In genomic region chr17:82754297-82755208, GRCh38 we compare ENCODE assay signal across 10 cellular contexts. TPM values are rescaled to one million over a fixed set of nuclear protein-coding genes. Genes with fewer than 3 reads are reported as not detected.
DNase-seq lines count a peak whose midpoint lies in the region; ATAC-seq and TF ChIP-seq lines count a peak whose summit lies in the region.
"Had no signal": no experiment of that assay in that cellular context is flagged by ENCODE, and none has a peak within 500 bp of the region (broad histone marks: within the 10 kb centered on the region; RNA-seq: fewer than 3 reads in every experiment).

No MANE protein-coding gene starts in this region.

- H3K4me3 ChIP-seq in colonic mucosa, result peak overlapping the region; percentile 6
- no peak overlapping the region for H3K4me3 ChIP-seq in naive thymus-derived CD4-positive, alpha-beta T cell (ENCODE audit: low read length)
- H3K4me3 ChIP-seq: sigmoid colon, thoracic aorta had no signal

- H3K4ac ChIP-seq in H9 (ENCODE audit: low read depth, low read length), result no peak overlapping the region; the same call in 1 of the 2 replicates

- no peak overlapping the region for H3T11ph ChIP-seq in H9 (ENCODE audit: low read length)

- DNase-seq in H9 (peak; percentile 90), NCI-H2196 treated with DMSO at 0.1 percent for 48 hours (lab: John Stamatoyannopoulos, UW; ENCODE audit: unreplicated experiment) (peak; percentile 92), colonic mucosa (peak; percentile 58), substantia nigra (lab: John Stamatoyannopoulos, UW) (no peak), middle frontal gyrus (ENCODE audit: extremely low spot score, low spot score) (no peak)
- DNase-seq in naive thymus-derived CD4-positive, alpha-beta T cell, result no peak
- DNase-seq: sigmoid colon had no signal

- H3K4me1 ChIP-seq in H9 (ENCODE audit: insufficient read depth, low read length) (peaks cover 11% of the 10 kb centered on the region; the same call in 1 of the 2 replicates), colonic mucosa (peaks cover 4% of the 10 kb centered on the region)
- peaks cover 7 to 8% of the 10 kb centered on the region in 2 donors for H3K4me1 ChIP-seq in naive thymus-derived CD4-positive, alpha-beta T cell (ENCODE audit: control insufficient read depth in 2 of 2, insufficient read depth in 2 of 2, low read length in 2 of 2)

- H2BK20ac ChIP-seq in H9 (ENCODE audit: low read depth, low read length, poor library complexity, severe bottlenecking), result no peak overlapping the region

- H3K27me3 ChIP-seq in H9 (ENCODE audit: insufficient read depth, low read length) (peaks cover 4% of the 10 kb centered on the region; the same call in 1 of the 2 replicates), colonic mucosa (no peaks in the 10 kb centered on the region)
- H3K27me3 ChIP-seq in naive thymus-derived CD4-positive, alpha-beta T cell (ENCODE audit: control insufficient read depth in 2 of 2, insufficient read depth in 2 of 2, low read length in 2 of 2), result no peaks in the 10 kb centered on the region
- H3K27me3 ChIP-seq: sigmoid colon had no signal

- no peak overlapping the region for H2AK5ac ChIP-seq in H9 (ENCODE audit: insufficient read length, low read length)

- TF ChIP-seq CTCF in H9 (conservative IDR thresholded peaks at IDR 0.05) (no peak), colonic mucosa (IDR thresholded peaks at IDR 0.05) (no peak)

- H3K79me1 ChIP-seq in H9 (ENCODE audit: insufficient read depth, low read depth, low read length, poor library complexity, severe bottlenecking), result peaks cover 9% of the 10 kb centered on the region

- no peak overlapping the region for H3K56ac ChIP-seq in H9 (ENCODE audit: insufficient read length, low read depth, low read length)

- H4K8ac ChIP-seq in H9 (replicated peaks; ENCODE audit: insufficient read length, low read depth, low read length), result no peak overlapping the region

- peak overlapping the region; percentile 86 to 95 for H3K4me3 Mint-ChIP-seq in H9
- peak overlapping the region; percentile 19 to 87 (median 53) for H3K4me3 Mint-ChIP-seq in naive thymus-derived CD4-positive, alpha-beta T cell

- no CpG with 5 or more reads among the region's 19 CpGs for WGBS in H9 (ENCODE audit: extremely low coverage, insufficient read length, low lambda C conversion rate)

- ATAC-seq in naive thymus-derived CD4-positive, alpha-beta T cell, result no peak
- ATAC-seq in HG03108 (IDR thresholded peaks at IDR 0.05; ENCODE audit: unreplicated experiment) (no peak), HG03565 (IDR thresholded peaks at IDR 0.05; ENCODE audit: unreplicated experiment) (no peak)

- no peaks in the 10 kb centered on the region for H3K36me3 ChIP-seq in colonic mucosa
- H3K36me3 ChIP-seq in naive thymus-derived CD4-positive, alpha-beta T cell (ENCODE audit: control insufficient read depth in 2 of 3, insufficient read depth in 3 of 3, low read length in 3 of 3), result peaks cover 0 to 7% (median 0%) of the 10 kb centered on the region in 3 experiments
- H3K36me3 ChIP-seq: sigmoid colon had no signal

- H2BK15ac ChIP-seq in H9 (ENCODE audit: low read depth, low read length), result no peak overlapping the region

- peaks cover 7% of the 10 kb centered on the region; the same call in 1 of the 2 replicates for H3K79me2 ChIP-seq in H9 (ENCODE audit: insufficient read depth, low read length)

- H3K4me1 Mint-ChIP-seq in H9, result peaks cover 43 to 53% of the 10 kb centered on the region in 2 experiments
- peaks cover 18 to 34% (median 26%) of the 10 kb centered on the region in 7 donors for H3K4me1 Mint-ChIP-seq in naive thymus-derived CD4-positive, alpha-beta T cell

- H3K36me3 Mint-ChIP-seq in H9 (ENCODE audit: insufficient read depth in 1 of 3, low read depth in 3 of 3), result peaks cover 5 to 20% (median 13%) of the 10 kb centered on the region in 3 experiments; a peak in 6 of 7 replicates
- H3K36me3 Mint-ChIP-seq in naive thymus-derived CD4-positive, alpha-beta T cell, result peaks cover 0 to 8% (median 4%) of the 10 kb centered on the region in 5 donors

- H3K9me3 ChIP-seq in H9 (ENCODE audit: control insufficient read depth, low read depth, low read length) (no peaks in the 10 kb centered on the region), colonic mucosa (no peaks in the 10 kb centered on the region)
- H3K9me3 ChIP-seq in naive thymus-derived CD4-positive, alpha-beta T cell (ENCODE audit: control insufficient read depth in 2 of 3, low read length in 3 of 3), result no peaks in the 10 kb centered on the region
- H3K9me3 ChIP-seq: sigmoid colon, thoracic aorta had no signal

- intact Hi-C loops in colonic mucosa (cut with DNase I), result no loop called here
- intact Hi-C loops in naive thymus-derived CD4-positive, alpha-beta T cell (cut with micrococcal nuclease), result loop anchor here in 1 of 2 donors (5.0 kb wide), 1 partner anchor 297 kb away; the partner anchor contains the start of gene NARF

- no peak overlapping the region for H2BK5ac ChIP-seq in H9 (ENCODE audit: insufficient read length, low read length)

- H3K27ac Mint-ChIP-seq in H9, result peak overlapping the region; percentile 77 to 98 (median 96)
- H3K27ac Mint-ChIP-seq in naive thymus-derived CD4-positive, alpha-beta T cell, result peak overlapping the region in 5 of 9 donors; percentile 24 to 55 (median 43)

- H4K5ac ChIP-seq in H9 (ENCODE audit: insufficient read length, low read depth, low read length), result no peak overlapping the region

- peaks cover 14% of the 10 kb centered on the region for H3K23me2 ChIP-seq in H9 (ENCODE audit: insufficient read length, low read depth, low read length, poor library complexity, severe bottlenecking)

- H4K91ac ChIP-seq in H9 (ENCODE audit: insufficient read length, low read depth, low read length), result no peak overlapping the region

- no peak overlapping the region for H2BK12ac ChIP-seq in H9 (ENCODE audit: insufficient read length, low read depth, low read length)

- peak overlapping the region; percentile 37 for H3K4me2 ChIP-seq in H9 (ENCODE audit: insufficient read depth, insufficient read length, low read length)

- H3K9me3 Mint-ChIP-seq in H9, result no peaks in the 10 kb centered on the region; a peak in 1 of 5 replicates
- H3K9me3 Mint-ChIP-seq in naive thymus-derived CD4-positive, alpha-beta T cell, result no peaks in the 10 kb centered on the region

- CTCF ChIA-PET in naive thymus-derived CD4-positive, alpha-beta T cell (lab: Charles Lee), result no interaction called here

- no peak overlapping the region for H2BK120ac ChIP-seq in H9 (ENCODE audit: low read depth, low read length, poor library complexity, severe bottlenecking)

- H3K27me3 Mint-ChIP-seq in H9 (ENCODE audit: low read depth), result peaks cover 10% of the 10 kb centered on the region
- H3K27me3 Mint-ChIP-seq in naive thymus-derived CD4-positive, alpha-beta T cell, result no peaks in the 10 kb centered on the region

- POLR2A ChIA-PET in naive thymus-derived CD4-positive, alpha-beta T cell (lab: Charles Lee), result interaction anchor here (1.1 kb wide), 1 partner anchor 10 kb away, joined by 4 read pairs; no protein-coding TSS in a partner anchor

- H4K20me1 ChIP-seq in H9 (ENCODE audit: control insufficient read depth, insufficient read depth, insufficient read length), result no peaks in the 10 kb centered on the region

- no peak overlapping the region for H3K14ac ChIP-seq in H9 (ENCODE audit: insufficient read depth, low read length)

- H3K27ac ChIP-seq in H9 (ENCODE audit: insufficient read length, low read depth, low read length) (peak overlapping the region; percentile 72), colonic mucosa (peak overlapping the region; percentile 47), substantia nigra (ENCODE audit: low read depth, low read length, poor library complexity, severe bottlenecking) (no peak overlapping the region)
- no peak overlapping the region for H3K27ac ChIP-seq in naive thymus-derived CD4-positive, alpha-beta T cell (ENCODE audit: low read depth, low read length)
- H3K27ac ChIP-seq: sigmoid colon, thoracic aorta had no signal

- H3K18ac ChIP-seq in H9 (ENCODE audit: insufficient read length, low read depth, low read length), result peak overlapping the region; percentile 36

- peak overlapping the region; percentile 8 for H3K9ac ChIP-seq in H9 (ENCODE audit: extremely low read depth, insufficient read length, low read length)
- peak overlapping the region in 1 of 2 donors; percentile 48 for H3K9ac ChIP-seq in colonic mucosa (ENCODE audit: low read depth in 2 of 2, low read length in 2 of 2)

- no peak overlapping the region for H2AFZ ChIP-seq in H9 (ENCODE audit: low read length)

- H3K23ac ChIP-seq in H9 (ENCODE audit: insufficient read length, low read depth, low read length), result no peak overlapping the region

RNA-seq across cellular contexts. Expression of gene TBCD, which starts 2.7 kb away (rescaled TPM):
- total RNA-seq in H9 (2021) (123 and 129 TPM in 2 replicates), colonic mucosa (100 to 1,000 TPM in 1 of 2 donors, 10 to 100 TPM in 1; 49.2 to 101 TPM)
- total RNA-seq in naive thymus-derived CD4-positive, alpha-beta T cell, result 100 to 1,000 TPM in 4 of 5 experiments, 10 to 100 TPM in 1; 99.2 to 255 (median 226) TPM
- 100 to 1,000 TPM in 1 of 2 donors, 10 to 100 TPM in 1; 61.5 to 103 TPM for polyA plus RNA-seq in naive thymus-derived CD4-positive, alpha-beta T cell

RNA-seq across cellular contexts. Expression of gene FN3K, which starts 19.1 kb away (rescaled TPM):
- total RNA-seq in H9 (2021) (23.6 and 28.3 TPM in 2 replicates), colonic mucosa (10 to 100 TPM; 46.9 to 69.5 TPM)
- 10 to 100 TPM in 3 of 5 experiments, 1 to 10 TPM in 2; 3.9 to 14.1 (median 12.0) TPM for total RNA-seq in naive thymus-derived CD4-positive, alpha-beta T cell
- 1 to 10 TPM in 1 of 2 donors, under 1 TPM in 1; 0.97 to 1.2 TPM for polyA plus RNA-seq in naive thymus-derived CD4-positive, alpha-beta T cell

RNA-seq across cellular contexts. Expression of gene FN3KRP, which starts 38.0 kb away (rescaled TPM):
- 31.9 and 32.9 TPM in 2 replicates for total RNA-seq in H9 (2021)
- total RNA-seq in colonic mucosa, result 10 to 100 TPM; 34.4 to 52.5 TPM
- total RNA-seq in naive thymus-derived CD4-positive, alpha-beta T cell, result 10 to 100 TPM; 29.9 to 38.7 (median 35.7) TPM
- polyA plus RNA-seq in naive thymus-derived CD4-positive, alpha-beta T cell, result 10 to 100 TPM; 31.5 to 32.8 TPM

RNA-seq across cellular contexts. Expression of gene RAB40B, which starts 56.1 kb away (rescaled TPM):
- total RNA-seq in H9 (2021) (3.5 and 5.1 TPM in 2 replicates), colonic mucosa (10 to 100 TPM; 34.7 to 35.8 TPM)
- total RNA-seq in naive thymus-derived CD4-positive, alpha-beta T cell, result 1 to 10 TPM; 2.8 to 6.1 (median 3.6) TPM
- polyA plus RNA-seq in naive thymus-derived CD4-positive, alpha-beta T cell, result 1 to 10 TPM; 1.3 to 2.5 TPM

Comparison
In these comparisons a context has a peak if more than half of its experiments do, and no peak if none do; other contexts are left out.
1. DNase-seq: peak in H9 (single experiment), NCI-H2196 treated with DMSO at 0.1 percent for 48 hours (single experiment) and colonic mucosa (single experiment); none in naive thymus-derived CD4-positive, alpha-beta T cell (0 of 9), substantia nigra (0 of 49) and middle frontal gyrus (single experiment).
2. H3K27ac ChIP-seq: peak in H9 (single experiment) and colonic mucosa (single experiment); none in naive thymus-derived CD4-positive, alpha-beta T cell (single experiment) and substantia nigra (single experiment).